In genomic region chr7:79489371-79489770, GRCh38 we compare ENCODE assay signal across 20 cellular contexts. TPM values are rescaled to one million over a fixed set of nuclear protein-coding genes. Genes with fewer than 3 reads are reported as not detected.
DNase-seq lines count a peak whose midpoint lies in the region; ATAC-seq and TF ChIP-seq lines count a peak whose summit lies in the region.
"Had no signal": no experiment of that assay in that cellular context is flagged by ENCODE, and none has a peak within 500 bp of the region (broad histone marks: within the 10 kb centered on the region; RNA-seq: fewer than 3 reads in every experiment).

No MANE protein-coding gene starts in this region.

- intact Hi-C loops in Panc1 (cut with micrococcal nuclease; ENCODE audit: unreplicated experiment) (no loop called here), ascending aorta (cut with DNase I) (no loop called here)

- in situ Hi-C loops in Panc1 (cut with HindIII; ENCODE audit: low pct_unique_long_range_greater_than_20kb, low sequenced_read_pairs): no loop called here

- DNase-seq in COLO668 (lab: John Stamatoyannopoulos, UW; ENCODE audit: unreplicated experiment) (peak; percentile 13), DMS53 (lab: John Stamatoyannopoulos, UW) (peak; percentile 81), NCI-H345 (lab: John Stamatoyannopoulos, UW) (peak; percentile 65), Panc1 (ENCODE audit: low read depth, low spot score) (no peak), ascending aorta (ENCODE audit: low spot score in 2 of 2) (no peak), amygdala (lab: John Stamatoyannopoulos, UW) (no peak)
- no peak for DNase-seq in central memory CD4-positive, alpha-beta T cell
- DNase-seq: CD4-positive, CD25-positive, alpha-beta regulatory T cell; COR-L47; GM23248; H9; HFFc6; NCI-H1694 treated with DMSO at 0.1 percent for 48 hours; NCI-H2171 treated with DMSO at 0.1 percent for 48 hours; NCI-H524; Peyer's patch; T-helper 9 cell had no signal

- H3K27me3 ChIP-seq in Panc1 (ENCODE audit: control insufficient read depth, insufficient read depth, low read length) (no peaks in the 10 kb centered on the region), ascending aorta (no peaks in the 10 kb centered on the region)
- H3K27me3 ChIP-seq: Peyer's patch, SJSA1 had no signal

- TF ChIP-seq CTCF in Panc1 (IDR thresholded peaks at IDR 0.05): no peak
- no peak for TF ChIP-seq CTCF in ascending aorta (IDR thresholded peaks at IDR 0.05)

- H3K4me3 ChIP-seq in Panc1 (ENCODE audit: low read depth in 2 of 2, low read length in 2 of 2) (no peak overlapping the region), ascending aorta (no peak overlapping the region)
- H3K4me3 ChIP-seq: GM23248, Peyer's patch, SJSA1 had no signal

- no peaks in the 10 kb centered on the region for H3K4me1 ChIP-seq in Panc1 (ENCODE audit: control insufficient read depth, insufficient read depth, low read length)
- H3K4me1 ChIP-seq in ascending aorta: no peaks in the 10 kb centered on the region
- H3K4me1 ChIP-seq: Peyer's patch, SJSA1 had no signal

- no peaks in the 10 kb centered on the region for H3K36me3 ChIP-seq in Panc1 (ENCODE audit: control insufficient read depth, insufficient read depth, low read length)
- no peaks in the 10 kb centered on the region for H3K36me3 ChIP-seq in ascending aorta
- H3K36me3 ChIP-seq: Peyer's patch, SJSA1 had no signal

- ATAC-seq in Panc1 (no peak), HG03460 (IDR thresholded peaks at IDR 0.05; ENCODE audit: unreplicated experiment) (no peak)

- H3K9me3 ChIP-seq in Panc1 (ENCODE audit: control insufficient read depth, insufficient read depth, low read depth, low read length) (no peaks in the 10 kb centered on the region), ascending aorta (no peaks in the 10 kb centered on the region)
- H3K9me3 ChIP-seq: Peyer's patch, SJSA1 had no signal

- BruUV-seq in Panc1 (replicated peaks; lab: Mats Ljungman, UMichigan): no TSS peak

- POLR2A ChIA-PET in Panc1 (lab: Charles Lee): no interaction called here

- CTCF ChIA-PET in Panc1 (lab: Charles Lee): no interaction called here

- H3K27ac ChIP-seq in Panc1 (ENCODE audit: low read length) (peak overlapping the region; percentile 6; the same call in 1 of the 2 replicates), ascending aorta (no peak overlapping the region)
- H3K27ac ChIP-seq: GM23248, KMS-11, Peyer's patch, SJSA1 had no signal

RNA-seq across cellular contexts. Expression of gene MAGI2, which starts 35.9 kb away (rescaled TPM):
- total RNA-seq in Panc1 (2021; ENCODE audit: unreplicated experiment) (5.4 TPM), ascending aorta (4.0 TPM)
- 5.2 TPM for polyA plus RNA-seq in Panc1 (2012; ENCODE audit: insufficient read length)
- total RNA-seq: CD4-positive, CD25-positive, alpha-beta regulatory T cell had no signal
- polyA plus RNA-seq: CD4-positive, CD25-positive, alpha-beta regulatory T cell had no signal

Comparison
In these comparisons a context has a peak if more than half of its experiments do, and no peak if none do; other contexts are left out.
1. DNase-seq: peak in COLO668 (single experiment), DMS53 (single experiment) and NCI-H345 (single experiment); none in Panc1 (single experiment), ascending aorta (0 of 2), amygdala (0 of 56) and central memory CD4-positive, alpha-beta T cell (single experiment).